20 cellular contexts compared by ENCODE assay signal in the genomic region with DNA sequence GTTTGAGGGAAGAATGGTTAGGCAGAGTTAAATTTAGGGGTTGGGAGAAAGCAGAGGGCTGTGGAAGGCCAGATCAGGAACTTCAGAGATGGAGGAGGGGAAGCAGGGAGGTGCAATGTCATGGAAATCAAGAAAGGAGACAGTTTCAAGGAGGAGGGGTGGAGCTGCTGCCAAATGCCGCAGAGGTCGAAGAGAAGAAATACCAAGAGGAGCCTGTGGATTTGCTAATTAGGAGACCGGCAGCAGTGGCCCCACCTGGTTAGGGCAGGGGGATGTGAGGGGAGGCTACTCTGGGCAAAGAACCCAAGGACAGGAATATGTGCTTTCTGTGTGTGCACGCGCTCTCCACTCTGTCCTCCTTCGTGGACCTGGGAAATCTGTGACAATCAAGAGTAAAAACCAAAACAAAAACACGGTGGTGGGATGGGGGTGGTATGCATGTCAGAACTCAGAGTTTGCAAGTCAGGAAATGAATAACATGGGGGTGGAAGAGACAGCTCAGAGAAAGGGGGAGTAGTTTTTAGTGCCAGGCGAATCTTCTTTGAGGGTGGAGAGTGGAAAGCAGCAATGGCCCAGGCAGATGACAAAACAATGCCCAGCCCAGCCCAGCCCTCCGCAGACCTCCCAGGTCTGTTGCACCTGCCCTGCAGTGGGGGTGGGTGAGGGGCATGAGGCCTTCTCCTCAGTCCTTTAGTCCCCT.
DNase-seq lines count a peak whose midpoint lies in the region; ATAC-seq and TF ChIP-seq lines count a peak whose summit lies in the region.
"Had no signal": no experiment of that assay in that cellular context is flagged by ENCODE, and none has a peak within 500 bp of the region (broad histone marks: within the 10 kb centered on the region; RNA-seq: fewer than 3 reads in every experiment).

No MANE protein-coding gene starts in this region.

- POLR2A ChIA-PET in activated CD8-positive, alpha-beta T cell treated with anti-CD3 and anti-CD28 coated beads for 36 hours (lab: Charles Lee): no interaction called here
- POLR2A ChIA-PET in activated CD8-positive, alpha-beta T cell treated with anti-CD3 and anti-CD28 coated beads, Interleukin-2, amount 10 ng/mL, durations not matched to agents 7 days and 5 days (lab: Charles Lee): no interaction called here

- no peaks in the 10 kb centered on the region for H4K20me1 ChIP-seq in osteoblast (ENCODE audit: insufficient read depth, low read length)

- H2AFZ ChIP-seq in osteoblast (ENCODE audit: low read length): no peak overlapping the region
- H2AFZ ChIP-seq: PC-9 had no signal

- CTCF ChIA-PET in activated CD8-positive, alpha-beta T cell treated with anti-CD3 and anti-CD28 coated beads for 36 hours (lab: Charles Lee): no interaction called here
- CTCF ChIA-PET in activated CD8-positive, alpha-beta T cell treated with anti-CD3 and anti-CD28 coated beads, Interleukin-2, amount 10 ng/mL, durations not matched to agents 7 days and 5 days (lab: Charles Lee): no interaction called here

- peak overlapping the region; percentile 66 for H3K27ac ChIP-seq in iPS-20b (ENCODE audit: low read length)
- H3K27ac ChIP-seq in osteoblast (ENCODE audit: low read depth, low read length): no peak overlapping the region
- H3K27ac ChIP-seq: PC-9, SJSA1 had no signal

- no peak for DNase-seq in activated CD8-positive, alpha-beta T cell treated with anti-CD3 and anti-CD28 coated beads for 36 hours
- no peak for DNase-seq in activated CD8-positive, alpha-beta T cell treated with anti-CD3 and anti-CD28 coated beads, Interleukin-2, amount 10 ng/mL, durations not matched to agents 7 days and 5 days
- DNase-seq in osteoblast (ENCODE audit: insufficient read length, low spot score, missing footprints) (peak; percentile 22), left ventricle myocardium superior (no peak)
- DNase-seq in natural killer cell treated with Interleukin-12 subunit alpha and Interleukin-12 subunit beta and Interleukin-15 and Interleukin-18, amount 100 ng/mL, for 72 hours (ENCODE audit: low spot score): no peak
- DNase-seq: 8988T, COR-L47, DMS 273 treated with DMSO at 0.1 percent for 48 hours, DND-41, GDM1, IMR-90, NCI-H1417, NCI-H187, NCI-H2107, NCI-H510A treated with DMSO at 0.1 percent for 48 hours, PC-9 had no signal

- H3K27me3 ChIP-seq in iPS-20b (ENCODE audit: insufficient read depth, low read length) (peaks cover 60% of the 10 kb centered on the region), osteoblast (ENCODE audit: insufficient read depth, low read length) (peaks cover 37% of the 10 kb centered on the region)

- H3K9me3 ChIP-seq in iPS-20b (ENCODE audit: insufficient read depth, low read depth, low read length) (no peaks in the 10 kb centered on the region), osteoblast (ENCODE audit: low read depth, low read length) (no peaks in the 10 kb centered on the region)
- H3K9me3 ChIP-seq: SJSA1 had no signal

- no peaks in the 10 kb centered on the region for H3K9me3 Mint-ChIP-seq in activated CD8-positive, alpha-beta T cell treated with anti-CD3 and anti-CD28 coated beads for 36 hours
- H3K9me3 Mint-ChIP-seq in activated CD8-positive, alpha-beta T cell treated with anti-CD3 and anti-CD28 coated beads, Interleukin-2, amount 10 ng/mL, durations not matched to agents 7 days and 5 days (ENCODE audit: insufficient read depth): no peaks in the 10 kb centered on the region
- H3K9me3 Mint-ChIP-seq in activated T-helper 17 cell treated with anti-CD3 and anti-CD28 coated beads, Interleukin-2, amount 50 U/mL, for 72 hours: no peaks in the 10 kb centered on the region
- H3K9me3 Mint-ChIP-seq in natural killer cell treated with Interleukin-12 subunit alpha and Interleukin-12 subunit beta and Interleukin-15 and Interleukin-18, amount 100 ng/mL, for 72 hours: no peaks in the 10 kb centered on the region

- H3K36me3 ChIP-seq in iPS-20b (ENCODE audit: insufficient read depth, low read depth, low read length) (no peaks in the 10 kb centered on the region), osteoblast (ENCODE audit: insufficient read depth, low read length) (no peaks in the 10 kb centered on the region)
- H3K36me3 ChIP-seq: SJSA1 had no signal

- peak; percentile 60 for ATAC-seq in activated CD8-positive, alpha-beta T cell treated with anti-CD3 and anti-CD28 coated beads for 36 hours
- no peak for ATAC-seq in activated CD8-positive, alpha-beta T cell treated with anti-CD3 and anti-CD28 coated beads, Interleukin-2, amount 10 ng/mL, durations not matched to agents 7 days and 5 days
- peak; percentile 52 for ATAC-seq in activated T-helper 17 cell treated with anti-CD3 and anti-CD28 coated beads, Interleukin-2, amount 50 U/mL, for 72 hours (replicated peaks)
- ATAC-seq in left ventricle myocardium superior (no peak), HG03135 (IDR thresholded peaks at IDR 0.05; ENCODE audit: unreplicated experiment) (no peak)
- no peak for ATAC-seq in natural killer cell treated with Interleukin-12 subunit alpha and Interleukin-12 subunit beta and Interleukin-15 and Interleukin-18, amount 100 ng/mL, for 72 hours

- no peak overlapping the region for H3K4me3 Mint-ChIP-seq in activated CD8-positive, alpha-beta T cell treated with anti-CD3 and anti-CD28 coated beads for 36 hours
- H3K4me3 Mint-ChIP-seq in activated CD8-positive, alpha-beta T cell treated with anti-CD3 and anti-CD28 coated beads, Interleukin-2, amount 10 ng/mL, durations not matched to agents 7 days and 5 days: no peak overlapping the region
- no peak overlapping the region for H3K4me3 Mint-ChIP-seq in activated T-helper 17 cell treated with anti-CD3 and anti-CD28 coated beads, Interleukin-2, amount 50 U/mL, for 72 hours
- no peak overlapping the region for H3K4me3 Mint-ChIP-seq in natural killer cell treated with Interleukin-12 subunit alpha and Interleukin-12 subunit beta and Interleukin-15 and Interleukin-18, amount 100 ng/mL, for 72 hours

- H3K4me1 ChIP-seq in iPS-20b (ENCODE audit: insufficient read depth, low read length): peaks cover 16% of the 10 kb centered on the region
- no peaks in the 10 kb centered on the region for H3K4me1 ChIP-seq in osteoblast (ENCODE audit: insufficient read depth, low read length)
- H3K4me1 ChIP-seq: SJSA1 had no signal

- intact Hi-C loops in activated CD8-positive, alpha-beta T cell treated with anti-CD3 and anti-CD28 coated beads for 36 hours (cut with micrococcal nuclease): no loop called here
- intact Hi-C loops in left ventricle myocardium superior (cut with micrococcal nuclease): no loop called here

- H3K27ac Mint-ChIP-seq in activated CD8-positive, alpha-beta T cell treated with anti-CD3 and anti-CD28 coated beads for 36 hours: no peak overlapping the region
- H3K27ac Mint-ChIP-seq in activated CD8-positive, alpha-beta T cell treated with anti-CD3 and anti-CD28 coated beads, Interleukin-2, amount 10 ng/mL, durations not matched to agents 7 days and 5 days: no peak overlapping the region
- no peak overlapping the region for H3K27ac Mint-ChIP-seq in activated T-helper 17 cell treated with anti-CD3 and anti-CD28 coated beads, Interleukin-2, amount 50 U/mL, for 72 hours
- no peak overlapping the region for H3K27ac Mint-ChIP-seq in natural killer cell treated with Interleukin-12 subunit alpha and Interleukin-12 subunit beta and Interleukin-15 and Interleukin-18, amount 100 ng/mL, for 72 hours

- no peaks in the 10 kb centered on the region for H3K36me3 Mint-ChIP-seq in activated CD8-positive, alpha-beta T cell treated with anti-CD3 and anti-CD28 coated beads for 36 hours (ENCODE audit: low read depth)
- no peaks in the 10 kb centered on the region for H3K36me3 Mint-ChIP-seq in activated CD8-positive, alpha-beta T cell treated with anti-CD3 and anti-CD28 coated beads, Interleukin-2, amount 10 ng/mL, durations not matched to agents 7 days and 5 days (ENCODE audit: low read depth)
- no peaks in the 10 kb centered on the region for H3K36me3 Mint-ChIP-seq in activated T-helper 17 cell treated with anti-CD3 and anti-CD28 coated beads, Interleukin-2, amount 50 U/mL, for 72 hours (ENCODE audit: low read depth)
- H3K36me3 Mint-ChIP-seq in natural killer cell treated with Interleukin-12 subunit alpha and Interleukin-12 subunit beta and Interleukin-15 and Interleukin-18, amount 100 ng/mL, for 72 hours: no peaks in the 10 kb centered on the region

- no peak for TF ChIP-seq CTCF in activated CD8-positive, alpha-beta T cell treated with anti-CD3 and anti-CD28 coated beads for 36 hours (IDR thresholded peaks at IDR 0.05)
- no peak for TF ChIP-seq CTCF in osteoblast (IDR thresholded peaks at IDR 0.05; ENCODE audit: extremely low read depth, low read depth, low read length)

- H3K4me1 Mint-ChIP-seq in activated CD8-positive, alpha-beta T cell treated with anti-CD3 and anti-CD28 coated beads for 36 hours (ENCODE audit: low read depth): peaks cover 8% of the 10 kb centered on the region
- H3K4me1 Mint-ChIP-seq in activated CD8-positive, alpha-beta T cell treated with anti-CD3 and anti-CD28 coated beads, Interleukin-2, amount 10 ng/mL, durations not matched to agents 7 days and 5 days (ENCODE audit: low read depth): no peaks in the 10 kb centered on the region
- peaks cover 9% of the 10 kb centered on the region for H3K4me1 Mint-ChIP-seq in activated T-helper 17 cell treated with anti-CD3 and anti-CD28 coated beads, Interleukin-2, amount 50 U/mL, for 72 hours
- H3K4me1 Mint-ChIP-seq in natural killer cell treated with Interleukin-12 subunit alpha and Interleukin-12 subunit beta and Interleukin-15 and Interleukin-18, amount 100 ng/mL, for 72 hours (ENCODE audit: low read depth in 2 of 2): no peaks in the 10 kb centered on the region

- H3K4me3 ChIP-seq in iPS-20b (ENCODE audit: low read length): peak overlapping the region; percentile 59
- H3K4me3 ChIP-seq in osteoblast (ENCODE audit: insufficient read depth, low read length): no peak overlapping the region
- H3K4me3 ChIP-seq: PC-9, SJSA1 had no signal

- H3K4me2 ChIP-seq in osteoblast (ENCODE audit: insufficient read depth, low read length): no peak overlapping the region
- H3K4me2 ChIP-seq: PC-9 had no signal

- no peaks in the 10 kb centered on the region for H3K79me2 ChIP-seq in osteoblast (ENCODE audit: insufficient read depth, low read length)

- H3K27me3 Mint-ChIP-seq in activated CD8-positive, alpha-beta T cell treated with anti-CD3 and anti-CD28 coated beads for 36 hours: peaks cover 66% of the 10 kb centered on the region
- peaks cover 63% of the 10 kb centered on the region for H3K27me3 Mint-ChIP-seq in activated CD8-positive, alpha-beta T cell treated with anti-CD3 and anti-CD28 coated beads, Interleukin-2, amount 10 ng/mL, durations not matched to agents 7 days and 5 days (ENCODE audit: low read depth)
- H3K27me3 Mint-ChIP-seq in activated T-helper 17 cell treated with anti-CD3 and anti-CD28 coated beads, Interleukin-2, amount 50 U/mL, for 72 hours: peaks cover 64% of the 10 kb centered on the region
- H3K27me3 Mint-ChIP-seq in natural killer cell treated with Interleukin-12 subunit alpha and Interleukin-12 subunit beta and Interleukin-15 and Interleukin-18, amount 100 ng/mL, for 72 hours: peaks cover 47 to 48% of the 10 kb centered on the region in 2 donors

- peak overlapping the region; percentile 30; the same call in 1 of the 2 replicates for H3K9ac ChIP-seq in iPS-20b (ENCODE audit: low read depth, low read length)

Comparison
In these comparisons a context has a peak if more than half of its experiments do, and no peak if none do; other contexts are left out.
1. ATAC-seq: peak in activated CD8-positive, alpha-beta T cell treated with anti-CD3 and anti-CD28 coated beads for 36 hours (single experiment) and activated T-helper 17 cell treated with anti-CD3 and anti-CD28 coated beads, Interleukin-2, amount 50 U/mL, for 72 hours (single experiment); none in activated CD8-positive, alpha-beta T cell treated with anti-CD3 and anti-CD28 coated beads, Interleukin-2, amount 10 ng/mL, durations not matched to agents 7 days and 5 days (single experiment), left ventricle myocardium superior (single experiment), HG03135 (single experiment) and natural killer cell treated with Interleukin-12 subunit alpha and Interleukin-12 subunit beta and Interleukin-15 and Interleukin-18, amount 100 ng/mL, for 72 hours (0 of 2).